Comparison of ENCODE assay signal across 8 cellular contexts in the genomic region with DNA sequence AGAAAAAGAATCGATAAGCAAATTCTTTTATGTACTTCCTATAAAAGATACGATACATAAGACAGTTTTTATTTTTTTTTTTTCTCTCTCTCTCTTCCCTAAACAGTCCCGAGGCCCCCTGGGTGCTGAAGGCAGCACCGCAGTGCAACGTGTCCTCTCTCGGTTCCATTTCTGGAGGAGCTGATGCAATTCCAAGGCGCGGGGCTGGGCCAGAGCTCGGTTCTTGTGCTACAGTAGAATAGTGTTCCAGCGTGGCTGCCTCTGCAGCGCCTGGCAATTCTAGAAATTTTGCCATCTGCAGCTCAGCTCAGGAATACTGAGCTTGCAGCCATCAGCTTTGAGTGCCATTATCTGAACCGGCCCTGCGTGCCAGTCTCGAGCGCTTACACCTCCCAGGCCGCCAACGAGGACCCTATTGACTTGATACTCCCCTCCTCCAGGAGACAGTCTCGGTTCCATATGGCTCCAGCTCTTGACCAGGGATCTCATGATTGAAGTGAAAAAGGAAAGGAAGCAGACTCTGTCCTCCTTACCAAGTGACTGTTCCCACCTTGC.
DNase-seq lines count a peak whose midpoint lies in the region; ATAC-seq lines count a peak whose summit lies in the region.

No MANE protein-coding gene starts in this region.

- peak; percentile 78 for DNase-seq in AG08396 (ENCODE audit: low spot score)
- DNase-seq in NCI-H2171 treated with DMSO at 0.1 percent for 48 hours (lab: John Stamatoyannopoulos, UW) = peak; percentile 73
- peak; percentile 69 for DNase-seq in astrocyte of the hippocampus (ENCODE audit: low read depth, low spot score)
- peak in 42 of 51 donors; percentile 6 to 62 (median 22) for DNase-seq in hypothalamus (lab: John Stamatoyannopoulos, UW)
- peak; percentile 37 for DNase-seq in putamen (ENCODE audit: low spot score)
- no peak for DNase-seq in 8988T

- ATAC-seq in GM19035 (IDR thresholded peaks at IDR 0.05; ENCODE audit: unreplicated experiment) = peak; percentile 21
- ATAC-seq in GM18519 (IDR thresholded peaks at IDR 0.05; ENCODE audit: low FRiP score, unreplicated experiment) = no peak
